ENCODE assay signal across 8 cellular contexts in the genomic region with DNA sequence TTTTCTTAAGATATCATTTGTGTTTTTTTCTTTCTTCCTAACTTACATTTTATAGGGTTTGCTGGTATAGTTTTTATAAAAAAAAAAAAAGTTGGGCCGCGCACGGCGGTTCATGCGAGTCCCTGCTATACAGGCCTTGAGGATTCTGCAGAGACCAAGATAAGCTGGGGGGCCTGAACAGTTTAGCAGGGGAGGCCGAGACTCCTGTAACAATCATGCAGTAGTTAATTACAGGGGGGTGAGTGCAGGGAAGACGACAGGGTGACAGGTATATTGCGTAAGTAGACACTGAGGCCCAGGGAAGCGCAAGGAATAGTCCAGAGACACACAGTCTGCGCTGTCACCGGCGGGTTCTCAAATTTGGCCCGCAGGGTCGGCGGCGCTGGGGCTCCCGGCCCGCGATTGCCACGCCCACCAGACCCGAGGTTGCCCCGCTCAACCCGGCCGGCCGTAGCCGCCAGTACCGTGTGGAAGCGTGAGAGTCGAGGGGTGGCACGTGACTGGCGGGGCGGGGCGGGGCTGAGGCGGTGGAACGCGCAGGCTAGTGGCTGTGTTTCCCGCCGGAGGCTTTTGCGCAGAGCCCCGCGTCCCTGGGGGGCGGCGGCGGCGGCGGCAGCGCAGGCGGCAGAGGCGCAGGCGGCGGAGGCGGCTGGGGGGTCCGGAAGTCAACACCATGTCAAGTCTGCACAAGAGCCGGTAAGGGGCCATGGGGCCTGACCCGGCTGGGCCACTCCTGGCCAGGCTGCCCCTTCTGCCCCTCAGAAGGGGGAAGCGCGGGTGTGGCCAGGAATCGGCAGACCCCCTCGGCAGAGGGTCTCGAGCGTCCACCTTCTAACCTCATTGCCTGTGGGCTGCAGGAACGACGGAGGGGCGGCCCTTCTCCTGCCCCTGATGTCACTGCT. TPM values are rescaled to one million over a fixed set of nuclear protein-coding genes. Genes with fewer than 3 reads are reported as not detected.
DNase-seq lines count a peak whose midpoint lies in the region; ATAC-seq, FAIRE-seq and TF ChIP-seq lines count a peak whose summit lies in the region.

TBC1D13 (plus strand) TSS at position 573 of the 902 bp plus-strand sequence; CDS start at position 674, 101 bp downstream.

- H3K4me1 Mint-ChIP-seq in astrocyte (ENCODE audit: low read depth, unreplicated experiment): peaks cover 6% of the 10 kb centered on the region

- no peaks in the 10 kb centered on the region for H3K27me3 ChIP-seq in astrocyte (ENCODE audit: insufficient read depth, low read length)
- no peaks in the 10 kb centered on the region for H3K27me3 ChIP-seq in vagina

- H3K79me2 ChIP-seq in astrocyte (ENCODE audit: insufficient read depth, low read length): peaks cover 22% of the 10 kb centered on the region

- peak within 1 kb of the TSS; percentile 99 for H2AFZ ChIP-seq in astrocyte (ENCODE audit: low read depth, low read length)

- H3K9me3 Mint-ChIP-seq in astrocyte (ENCODE audit: unreplicated experiment): no peaks in the 10 kb centered on the region

- H3K27ac ChIP-seq in astrocyte (ENCODE audit: low read depth, low read length) (peak within 1 kb of the TSS; percentile 59), vagina (peak within 1 kb of the TSS; percentile 92)

- peak within 1 kb of the TSS; percentile 89 for H3K4me3 ChIP-seq in astrocyte (ENCODE audit: insufficient read depth, low read depth, low read length)
- peak within 1 kb of the TSS; percentile 98 to 99 for H3K4me3 ChIP-seq in vagina

- DNase-seq in NCI-H2081 treated with DMSO at 0.1 percent for 48 hours (lab: John Stamatoyannopoulos, UW) (peak; percentile 3), T-helper 9 cell (peak; percentile 89), astrocyte (ENCODE audit: low read depth) (peak; percentile 57), hepatic stellate cell (ENCODE audit: low spot score) (peak; percentile 92), renal cortical epithelial cell (ENCODE audit: low read depth) (no peak), vagina (ENCODE audit: extremely low spot score in 2 of 2) (no peak)

- peaks cover 6% of the 10 kb centered on the region for H3K4me1 ChIP-seq in astrocyte (ENCODE audit: insufficient read depth, low read length)
- H3K4me1 ChIP-seq in vagina: peaks cover 14% of the 10 kb centered on the region

- no peak for TF ChIP-seq CTCF in astrocyte (IDR thresholded peaks at IDR 0.05; ENCODE audit: insufficient read depth, low read depth, low read length)
- no peak for TF ChIP-seq CTCF in vagina (IDR thresholded peaks at IDR 0.05)

- H3K27me3 Mint-ChIP-seq in astrocyte (ENCODE audit: low read depth, unreplicated experiment): no peaks in the 10 kb centered on the region

- H3K36me3 ChIP-seq in astrocyte (ENCODE audit: insufficient read depth, low read length): peaks cover 2% of the 10 kb centered on the region
- peaks cover 0 to 16% of the 10 kb centered on the region in 2 donors for H3K36me3 ChIP-seq in vagina

- H3K9me3 ChIP-seq in astrocyte (ENCODE audit: insufficient read depth, low read depth, low read length) (no peaks in the 10 kb centered on the region), vagina (no peaks in the 10 kb centered on the region)

- intact Hi-C loops in vagina (cut with DNase I): no loop called here

- H3K4me3 Mint-ChIP-seq in astrocyte (ENCODE audit: unreplicated experiment): peak within 1 kb of the TSS; percentile 93

- peak within 1 kb of the TSS; percentile 88 for H3K9ac ChIP-seq in astrocyte (ENCODE audit: low read length)

- no peaks in the 10 kb centered on the region for H4K20me1 ChIP-seq in astrocyte (ENCODE audit: insufficient read depth, low read length)

- FAIRE-seq in astrocyte (lab: Jason Lieb, UNC): no peak

- ATAC-seq in GM18508 (IDR thresholded peaks at IDR 0.05; ENCODE audit: insufficient read depth, unreplicated experiment) (peak; percentile 49), HG02973 (IDR thresholded peaks at IDR 0.05; ENCODE audit: unreplicated experiment) (peak; percentile 71)

- peaks cover under 1% of the 10 kb centered on the region for H3K36me3 Mint-ChIP-seq in astrocyte (ENCODE audit: low read depth, unreplicated experiment)

- H3K27ac Mint-ChIP-seq in astrocyte (ENCODE audit: unreplicated experiment): peak within 1 kb of the TSS; percentile 91

- TF ChIP-seq POLR2A in vagina (IDR thresholded peaks at IDR 0.05): no peak

- peak within 1 kb of the TSS; percentile 94 for H3K4me2 ChIP-seq in astrocyte (ENCODE audit: low read length)

RNA-seq across cellular contexts. Expression of gene TBC1D13, which starts in this region (rescaled TPM):
- total RNA-seq in astrocyte (24.3 and 26.5 TPM in 2 replicates), renal cortical epithelial cell (9.2 and 22.5 TPM in 2 replicates), vagina (11.0 TPM)

Comparison
In these comparisons a context has a peak if more than half of its experiments do, and no peak if none do; other contexts are left out.
1. DNase-seq: peak in NCI-H2081 treated with DMSO at 0.1 percent for 48 hours (single experiment), T-helper 9 cell (single experiment), astrocyte (single experiment) and hepatic stellate cell (single experiment); none in renal cortical epithelial cell (single experiment) and vagina (0 of 2).